1 cellular context compared by ENCODE assay signal in the genomic region with DNA sequence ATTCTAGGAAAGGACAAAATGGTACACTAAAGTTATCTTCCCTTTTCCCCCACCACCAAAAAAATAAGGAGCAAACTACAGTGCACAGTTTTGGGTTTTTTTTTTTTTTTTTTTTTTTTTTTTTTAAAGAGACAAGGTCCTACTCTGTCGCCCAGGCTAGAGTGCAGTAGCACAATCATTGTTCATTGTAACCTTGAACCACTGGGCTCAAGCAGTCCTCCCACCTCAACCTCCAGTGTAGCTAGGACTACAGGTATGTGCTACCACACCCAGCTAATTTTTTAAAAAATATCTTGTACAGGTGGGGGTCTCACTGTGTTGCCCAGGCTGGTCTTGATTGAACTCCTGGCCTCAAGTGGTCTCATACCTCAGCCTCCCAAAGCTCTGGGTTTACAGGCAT.
TF ChIP-seq lines count a peak whose summit lies in the region.

No MANE protein-coding gene starts in this region.

TF ChIP-seq in K562, 482 proteins besides CTCF, POLR2A, EP300 and RAD21:
- peak; percentile 16 for TF ChIP-seq RBM25 (IDR thresholded peaks at IDR 0.05; ENCODE audit: low read depth, low read length, severe bottlenecking)
- TF ChIP-seq ZNF384 (IDR thresholded peaks at IDR 0.05; ENCODE audit: low read depth, low read length) = peak; percentile 72
- TF ChIP-seq, protein P1, sequence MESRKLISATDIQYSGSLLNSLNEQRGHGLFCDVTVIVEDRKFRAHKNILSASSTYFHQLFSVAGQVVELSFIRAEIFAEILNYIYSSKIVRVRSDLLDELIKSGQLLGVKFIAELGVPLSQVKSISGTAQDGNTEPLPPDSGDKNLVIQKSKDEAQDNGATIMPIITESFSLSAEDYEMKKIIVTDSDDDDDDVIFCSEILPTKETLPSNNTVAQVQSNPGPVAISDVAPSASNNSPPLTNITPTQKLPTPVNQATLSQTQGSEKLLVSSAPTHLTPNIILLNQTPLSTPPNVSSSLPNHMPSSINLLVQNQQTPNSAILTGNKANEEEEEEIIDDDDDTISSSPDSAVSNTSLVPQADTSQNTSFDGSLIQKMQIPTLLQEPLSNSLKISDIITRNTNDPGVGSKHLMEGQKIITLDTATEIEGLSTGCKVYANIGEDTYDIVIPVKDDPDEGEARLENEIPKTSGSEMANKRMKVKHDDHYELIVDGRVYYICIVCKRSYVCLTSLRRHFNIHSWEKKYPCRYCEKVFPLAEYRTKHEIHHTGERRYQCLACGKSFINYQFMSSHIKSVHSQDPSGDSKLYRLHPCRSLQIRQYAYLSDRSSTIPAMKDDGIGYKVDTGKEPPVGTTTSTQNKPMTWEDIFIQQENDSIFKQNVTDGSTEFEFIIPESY (CRISPR knock-in tag; IDR thresholded peaks at IDR 0.05) = no peak
- no peak for TF ChIP-seq ZNF79 (CRISPR knock-in tag; IDR thresholded peaks at IDR 0.05; ENCODE audit: low read depth)
- TF ChIP-seq ZNF121 (CRISPR knock-in tag; conservative IDR thresholded peaks at IDR 0.05) = peak; percentile 67
